Comparison of ENCODE assay signal across 15 cellular contexts in genomic region chr21:27300770-27301169, GRCh38.
"Had no signal": no experiment of that assay in that cellular context is flagged by ENCODE, and none has a peak within 500 bp of the region (broad histone marks: within the 10 kb centered on the region; RNA-seq: fewer than 3 reads in every experiment).

No MANE protein-coding gene starts in this region.

- H3K79me2 ChIP-seq: parathyroid adenoma had no signal

- H3K27me3 Mint-ChIP-seq: activated CD4-positive, alpha-beta memory T cell treated with anti-CD3 and anti-CD28 coated beads, Interleukin-2, amount 10 ng/mL, durations not matched to agents 7 days and 5 days; activated naive CD8-positive, alpha-beta T cell treated with anti-CD3 and anti-CD28 coated beads, Interleukin-2, amount 50 U/mL, for 24 hours had no signal

- H3K4me3 Mint-ChIP-seq: activated CD4-positive, alpha-beta memory T cell treated with anti-CD3 and anti-CD28 coated beads, Interleukin-2, amount 10 ng/mL, durations not matched to agents 7 days and 5 days; activated naive CD8-positive, alpha-beta T cell treated with anti-CD3 and anti-CD28 coated beads, Interleukin-2, amount 50 U/mL, for 24 hours; activated T-cell treated with anti-CD3 and anti-CD28 coated beads, Interleukin-2, amount 50 U/mL, for 72 hours; neural crest cell had no signal

- H3K36me3 ChIP-seq: gastroesophageal sphincter, stomach, thoracic aorta had no signal

- H2AFZ ChIP-seq: parathyroid adenoma had no signal

- H3K4me1 Mint-ChIP-seq: activated CD4-positive, alpha-beta memory T cell treated with anti-CD3 and anti-CD28 coated beads, Interleukin-2, amount 10 ng/mL, durations not matched to agents 7 days and 5 days; activated naive CD8-positive, alpha-beta T cell treated with anti-CD3 and anti-CD28 coated beads, Interleukin-2, amount 50 U/mL, for 24 hours; neural crest cell had no signal

- H3K27ac Mint-ChIP-seq: activated CD4-positive, alpha-beta memory T cell treated with anti-CD3 and anti-CD28 coated beads, Interleukin-2, amount 10 ng/mL, durations not matched to agents 7 days and 5 days; activated naive CD8-positive, alpha-beta T cell treated with anti-CD3 and anti-CD28 coated beads, Interleukin-2, amount 50 U/mL, for 24 hours; activated T-cell treated with anti-CD3 and anti-CD28 coated beads, Interleukin-2, amount 50 U/mL, for 72 hours had no signal

- ATAC-seq: activated naive CD8-positive, alpha-beta T cell treated with anti-CD3 and anti-CD28 coated beads, Interleukin-2, amount 50 U/mL, for 24 hours; activated T-cell treated with anti-CD3 and anti-CD28 coated beads, Interleukin-2, amount 50 U/mL, for 72 hours; left ventricle myocardium superior had no signal

- H3K27me3 ChIP-seq: gastroesophageal sphincter, stomach had no signal

- H3K4me1 ChIP-seq: gastroesophageal sphincter, parathyroid adenoma, stomach had no signal

- H3K9me3 ChIP-seq: thoracic aorta had no signal

- DNase-seq: activated CD4-positive, alpha-beta memory T cell treated with anti-CD3 and anti-CD28 coated beads, Interleukin-2, amount 10 ng/mL, durations not matched to agents 7 days and 5 days; activated CD4-positive, alpha-beta T cell treated with anti-CD3 and anti-CD28 coated beads for 1 hour; activated naive CD4-positive, alpha-beta T cell; activated naive CD8-positive, alpha-beta T cell treated with anti-CD3 and anti-CD28 coated beads, Interleukin-2, amount 50 U/mL, for 24 hours; activated T-cell treated with anti-CD3 and anti-CD28 coated beads, Interleukin-2, amount 50 U/mL, for 72 hours; central memory CD4-positive, alpha-beta T cell; dermis blood vessel endothelial cell; left ventricle myocardium superior; stomach; T-helper 9 cell had no signal

- H3K4me3 ChIP-seq: gastroesophageal sphincter, skin epidermis, stomach, thoracic aorta had no signal

- H3K27ac ChIP-seq: gastroesophageal sphincter, parathyroid adenoma, stomach, thoracic aorta had no signal

- H3K9ac ChIP-seq: parathyroid adenoma had no signal
